Comparison of ENCODE assay signal across 20 cellular contexts in genomic region chr5:56297851-56298250, GRCh38.
DNase-seq lines count a peak whose midpoint lies in the region; ATAC-seq and TF ChIP-seq lines count a peak whose summit lies in the region.
"Had no signal": no experiment of that assay in that cellular context is flagged by ENCODE, and none has a peak within 500 bp of the region (broad histone marks: within the 10 kb centered on the region; RNA-seq: fewer than 3 reads in every experiment).

No MANE protein-coding gene starts in this region.

- H3K27me3 ChIP-seq in left ventricle myocardium inferior (ENCODE audit: low read depth): no peaks in the 10 kb centered on the region

- no peaks in the 10 kb centered on the region for H3K36me3 ChIP-seq in left ventricle myocardium inferior

- H3K4me3 ChIP-seq in left ventricle myocardium inferior (no peak overlapping the region), fibroblast of pulmonary artery (replicated peaks; ENCODE audit: low read depth, low read length) (no peak overlapping the region)
- H3K4me3 ChIP-seq: A549, GM12878 had no signal

- TF ChIP-seq CTCF in left ventricle myocardium inferior (IDR thresholded peaks at IDR 0.05; ENCODE audit: borderline replicate concordance) (no peak), fibroblast of pulmonary artery (IDR thresholded peaks at IDR 0.05; ENCODE audit: low read length, missing control alignments) (no peak)

- H3K9me3 ChIP-seq in left ventricle myocardium inferior (replicated peaks): no peaks in the 10 kb centered on the region

- intact Hi-C loops in left ventricle myocardium inferior (cut with micrococcal nuclease): no loop called here
- intact Hi-C loops in left ventricle myocardium superior (cut with micrococcal nuclease): no loop called here

- peak overlapping the region; percentile 67 for H3K27ac ChIP-seq in left ventricle myocardium inferior (replicated peaks)
- H3K27ac ChIP-seq: 22Rv1, A549 had no signal

- ATAC-seq in left ventricle myocardium superior (no peak), HG03378 (IDR thresholded peaks at IDR 0.05; ENCODE audit: unreplicated experiment) (no peak), GM19395 (IDR thresholded peaks at IDR 0.05; ENCODE audit: unreplicated experiment) (no peak)
- ATAC-seq: A549, GM12878 had no signal

- peaks cover 26% of the 10 kb centered on the region for H3K4me1 ChIP-seq in left ventricle myocardium inferior

- DNase-seq in left ventricle myocardium inferior (no peak), left ventricle myocardium superior (no peak), fibroblast of pulmonary artery (ENCODE audit: low read depth) (peak; percentile 45)
- DNase-seq: AML-193; CD4-positive, alpha-beta memory T cell; CD4-positive, CD25-positive, alpha-beta regulatory T cell; CD8-positive, alpha-beta memory T cell; COR-L47; DMS 273 treated with DMSO at 0.1 percent for 48 hours; DMS153; DMS53; DMS79; DND-41; EL; GDM1 had no signal
